Comparison of ENCODE assay signal across 10 cellular contexts in genomic region chr7:29565982-29566746, GRCh38. TPM values are rescaled to one million over a fixed set of nuclear protein-coding genes. Genes with fewer than 3 reads are reported as not detected.
A peak's percentile ranks its signal among the peaks of the same experiment; 100 is the strongest.
DNase-seq lines count a peak whose midpoint lies in the region; ATAC-seq and TF ChIP-seq lines count a peak whose summit lies in the region.
"Had no signal": no experiment of that assay in that cellular context is flagged by ENCODE, and none has a peak within 500 bp of the region (broad histone marks: within the 10 kb centered on the region; RNA-seq: fewer than 3 reads in every experiment).

No MANE protein-coding gene starts in this region.

- H3K4me3 ChIP-seq in ectodermal cell (ENCODE audit: insufficient read depth, low read depth, low read length) (peak overlapping the region; percentile 28), mesendoderm (ENCODE audit: low read length) (peak overlapping the region; percentile 22), tibial nerve (peak overlapping the region; percentile 15 to 60 (median 45))

- TF ChIP-seq EP300 in tibial nerve (IDR thresholded peaks at IDR 0.05), result no peak

- H3K27ac ChIP-seq in ectodermal cell (ENCODE audit: insufficient read depth, low read depth, low read length, poor library complexity, severe bottlenecking) (no peak overlapping the region), mesendoderm (ENCODE audit: low read depth, low read length) (no peak overlapping the region), tibial nerve (no peak overlapping the region)

- H3K4me1 ChIP-seq in ectodermal cell (ENCODE audit: control insufficient read depth, insufficient read depth, low read length), result peaks cover 25% of the 10 kb centered on the region
- H3K4me1 ChIP-seq in mesendoderm (ENCODE audit: control insufficient read depth, low read depth, low read length), result no peaks in the 10 kb centered on the region
- peaks cover 0 to 40% (median 23%) of the 10 kb centered on the region in 4 donors for H3K4me1 ChIP-seq in tibial nerve

- no peak overlapping the region for H3K18ac ChIP-seq in mesendoderm (ENCODE audit: low read length)

- H3K4me2 ChIP-seq in mesendoderm (ENCODE audit: low read length), result peak overlapping the region; percentile 85

- no peaks in the 10 kb centered on the region for H3K36me3 ChIP-seq in ectodermal cell (ENCODE audit: control insufficient read depth, insufficient read depth, low read length)
- no peaks in the 10 kb centered on the region for H3K36me3 ChIP-seq in mesendoderm (ENCODE audit: control insufficient read depth, insufficient read depth, low read length)
- no peaks in the 10 kb centered on the region for H3K36me3 ChIP-seq in tibial nerve

- peak overlapping the region; percentile 85 for H3K56ac ChIP-seq in mesendoderm (ENCODE audit: low read length)

- ATAC-seq in HG02623 (IDR thresholded peaks at IDR 0.05; ENCODE audit: unreplicated experiment), result no peak
- ATAC-seq: HCT116 had no signal

- no peak for TF ChIP-seq CTCF in tibial nerve (IDR thresholded peaks at IDR 0.05)

- H3K4ac ChIP-seq in mesendoderm (ENCODE audit: low read depth, low read length), result no peak overlapping the region

- peak; percentile 56 for DNase-seq in activated CD8-positive, alpha-beta memory T cell treated with anti-CD3 and anti-CD28 coated beads, Interleukin-2, amount 50 U/mL, for 48 hours
- DNase-seq in activated CD8-positive, alpha-beta memory T cell treated with anti-CD3 and anti-CD28 coated beads, Interleukin-2, amount 50 U/mL, for 4 hours, result no peak
- peak; percentile 39 for DNase-seq in mesendoderm
- no peak for DNase-seq in tibial nerve (ENCODE audit: low spot score in 2 of 2)
- DNase-seq in activated effector memory CD4-positive, alpha-beta T cell treated with Interleukin-2 at 50 U/mL for 16 hours, result no peak
- DNase-seq in NCI-H1436 (lab: John Stamatoyannopoulos, UW), result no peak
- DNase-seq: COR-L47 had no signal

- H2BK15ac ChIP-seq in mesendoderm (replicated peaks; ENCODE audit: low read depth), result no peak overlapping the region

- H3K23ac ChIP-seq in mesendoderm (ENCODE audit: low read length), result no peak overlapping the region

- peak overlapping the region; percentile 65 for H3K9ac ChIP-seq in mesendoderm (ENCODE audit: low read length)

- no peak overlapping the region for H2AK5ac ChIP-seq in mesendoderm (ENCODE audit: low read length)

- no peak overlapping the region for H2BK5ac ChIP-seq in mesendoderm (ENCODE audit: low read length)

- H3K9me3 ChIP-seq in ectodermal cell (ENCODE audit: control insufficient read depth, low read length), result no peaks in the 10 kb centered on the region
- no peaks in the 10 kb centered on the region for H3K9me3 ChIP-seq in tibial nerve

- H3K79me2 ChIP-seq in mesendoderm (ENCODE audit: control insufficient read depth, insufficient read depth, low read length), result no peaks in the 10 kb centered on the region

- no peak overlapping the region for H4K5ac ChIP-seq in mesendoderm (ENCODE audit: low read length)

- no peaks in the 10 kb centered on the region for H3K79me1 ChIP-seq in mesendoderm (ENCODE audit: low read length)

- no peak overlapping the region for H2BK120ac ChIP-seq in mesendoderm (ENCODE audit: low read depth, low read length)

- TF ChIP-seq POLR2A in tibial nerve (IDR thresholded peaks at IDR 0.05), result no peak

- H4K8ac ChIP-seq in mesendoderm (ENCODE audit: low read depth, low read length), result no peak overlapping the region

- 13 to 21% methylated on average over 56 of the region's 56 CpGs for WGBS in ectodermal cell, 2 experiments
- no CpG with 5 or more reads among the region's 56 CpGs for WGBS in mesendoderm (ENCODE audit: extremely low coverage, insufficient coverage, low lambda C conversion rate)
- WGBS in tibial nerve, 2 donors, result 0 to 3% methylated on average over 28 to 46 of the region's 56 CpGs

- H3K27me3 ChIP-seq in ectodermal cell (ENCODE audit: control insufficient read depth, insufficient read depth, low read length, poor library complexity, severe bottlenecking) (peaks cover 74% of the 10 kb centered on the region), mesendoderm (ENCODE audit: insufficient read depth, low read length, poor library complexity) (no peaks in the 10 kb centered on the region), tibial nerve (peaks cover 0 to 62% of the 10 kb centered on the region in 2 donors)

RNA-seq across cellular contexts. Expression of gene PRR15, which starts 2.5 kb away (rescaled TPM):
- 1.1 TPM for polyA plus RNA-seq in ectodermal cell (2013, experiment 1 of 4)
- polyA plus RNA-seq in ectodermal cell (2013, experiment 2 of 4), result 0.30 TPM
- polyA plus RNA-seq in ectodermal cell (2013, experiment 3 of 4), result 0.16 TPM
- 0.73 TPM for polyA plus RNA-seq in ectodermal cell (2013, experiment 4 of 4)
- polyA plus RNA-seq in mesendoderm (2013, experiment 1 of 2), result 10.3 TPM
- polyA plus RNA-seq in mesendoderm (2013, experiment 2 of 2), result 10.0 TPM
- 1 to 10 TPM in 2 of 4 donors, under 1 TPM in 1, not detected in 1; 0.42 to 6.6 (median 4.8) TPM for total RNA-seq in tibial nerve

Comparison
In these comparisons a context has a peak if more than half of its experiments do, and no peak if none do; other contexts are left out.
1. DNase-seq: peak in activated CD8-positive, alpha-beta memory T cell treated with anti-CD3 and anti-CD28 coated beads, Interleukin-2, amount 50 U/mL, for 48 hours (single experiment) and mesendoderm (single experiment); none in activated CD8-positive, alpha-beta memory T cell treated with anti-CD3 and anti-CD28 coated beads, Interleukin-2, amount 50 U/mL, for 4 hours (single experiment), tibial nerve (0 of 2), activated effector memory CD4-positive, alpha-beta T cell treated with Interleukin-2 at 50 U/mL for 16 hours (single experiment) and NCI-H1436 (single experiment).
2. Peak in every context shown above with its lines, with median percentiles within 50 percentile points of each other: H3K4me3 ChIP-seq.